In genomic region chr14:73191441-73191840, GRCh38 we compare ENCODE assay signal across 6 cellular contexts.
"Had no signal": no experiment of that assay in that cellular context is flagged by ENCODE, and none has a peak within 500 bp of the region (broad histone marks: within the 10 kb centered on the region; RNA-seq: fewer than 3 reads in every experiment).

No MANE protein-coding gene starts in this region.

- H3K4me1 Mint-ChIP-seq: GM23338, H9, IgD-negative memory B cell had no signal

- H3K4me3 ChIP-seq: GM23338 had no signal

- DNase-seq: H9, HCEC 1CT, HFFc6, KG1 had no signal

- H3K4me3 Mint-ChIP-seq: GM23338, H9, HFFc6, IgD-negative memory B cell had no signal

- H3K4me2 ChIP-seq: GM23338 had no signal

- ATAC-seq: GM23338 had no signal

- H3K9me3 Mint-ChIP-seq: H9, HFFc6, IgD-negative memory B cell had no signal

- H3K27me3 Mint-ChIP-seq: IgD-negative memory B cell had no signal

- H3K27ac Mint-ChIP-seq: GM23338, HFFc6, IgD-negative memory B cell had no signal

- H2AFZ ChIP-seq: GM23338 had no signal
